In the genomic region with DNA sequence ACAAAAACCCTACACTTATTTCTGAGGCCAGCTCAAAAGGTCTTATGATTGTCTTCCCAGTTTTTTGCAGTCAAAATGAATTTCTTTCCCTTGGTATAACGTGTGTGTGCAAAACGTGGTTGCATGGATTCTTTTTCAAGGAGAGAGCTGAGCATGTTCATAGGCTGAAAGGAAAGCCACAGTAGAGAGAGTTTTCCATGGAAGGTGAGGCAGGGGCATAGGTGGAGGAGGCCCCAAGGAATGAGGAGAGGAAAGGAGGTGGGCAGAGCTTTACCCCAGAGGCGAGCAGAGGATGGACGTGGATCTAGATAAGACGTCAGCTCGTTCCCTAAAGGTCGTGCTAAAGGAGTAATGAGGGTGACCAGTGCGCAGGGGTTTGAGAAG, we compare ENCODE assay signal across 8 cellular contexts. TPM values are rescaled to one million over a fixed set of nuclear protein-coding genes. Genes with fewer than 3 reads are reported as not detected.
DNase-seq lines count a peak whose midpoint lies in the region; ATAC-seq and TF ChIP-seq lines count a peak whose summit lies in the region.

No MANE protein-coding gene starts in this region.

- intact Hi-C loops in A673 (cut with micrococcal nuclease; ENCODE audit: unreplicated experiment) (loop anchor here (2.0 kb wide), 1 partner anchor 57 kb away; a partner anchor contains a TSS), HCT116 (cut with micrococcal nuclease) (loop anchor here (2.0 to 5.0 kb wide), 2 partner anchors 51 to 151 kb away; no protein-coding TSS in a partner anchor), lower lobe of right lung (cut with DNase I) (no loop called here), aorta (cut with DNase I) (loop anchor here in 1 of 2 donors (5.0 kb wide), 1 partner anchor 56 kb away; a partner anchor contains a TSS)

- no peak overlapping the region for H2AFZ ChIP-seq in HCT116 (ENCODE audit: low read depth, low read length, poor library complexity, severe bottlenecking)

- POLR2A ChIA-PET in A673 (lab: Charles Lee; ENCODE audit: low non-redundant PET) (interaction anchor here (0.5 to 1.3 kb wide), 7 partner anchors 18 to 490 kb away, joined by 3 to 4 read pairs (median 3); no protein-coding TSS in a partner anchor), HCT116 (lab: Charles Lee) (interaction anchor here (0.5 to 7.1 kb wide), 40 partner anchors 10 to 1149 kb away, joined by 3 to 93 read pairs (median 4); a partner anchor contains a TSS)

- no peak for TF ChIP-seq RAD21 in HCT116 (IDR thresholded peaks at IDR 0.05; ENCODE audit: low read depth)

- in situ Hi-C loops in KBM-7 (cut with MboI; ENCODE audit: low pct_unique_long_range_greater_than_20kb, low sequenced_read_pairs) = no loop called here

- RAD21 ChIA-PET in HCT116 (lab: Charles Lee; ENCODE audit: low non-redundant PET in 1 of 2, low total read pairs in 2 of 2, uncharacterized antibody in 2 of 2, unreplicated experiment in 2 of 2) = interaction anchor here (0.9 to 1.3 kb wide), 3 partner anchors 10 to 152 kb away, joined by 3 read pairs; no protein-coding TSS in a partner anchor

- H3K27me3 ChIP-seq in A673 (replicated peaks; ENCODE audit: insufficient read depth, low read depth, low read length, poor library complexity) (no peaks in the 10 kb centered on the region), HCT116 (ENCODE audit: insufficient read depth, low read length) (no peaks in the 10 kb centered on the region), adipocyte (replicated peaks; ENCODE audit: control insufficient read depth, insufficient read depth, low read length) (no peaks in the 10 kb centered on the region), lower lobe of right lung (ENCODE audit: low read depth) (no peaks in the 10 kb centered on the region), aorta (ENCODE audit: control insufficient read depth in 1 of 2, insufficient read depth in 2 of 2, low read length in 1 of 2) (no peaks in the 10 kb centered on the region)

- H3K36me3 ChIP-seq in A673 (ENCODE audit: insufficient read depth, low read length, poor library complexity, severe bottlenecking) = peaks cover 36% of the 10 kb centered on the region
- H3K36me3 ChIP-seq in HCT116 (ENCODE audit: control insufficient read depth in 1 of 2, insufficient read depth in 2 of 2, low read length in 2 of 2) = peaks cover 24 to 40% of the 10 kb centered on the region in 2 experiments
- H3K36me3 ChIP-seq in adipocyte (ENCODE audit: control insufficient read depth, insufficient read depth, low read length, severe bottlenecking) = peaks cover 33% of the 10 kb centered on the region
- peaks cover 33% of the 10 kb centered on the region for H3K36me3 ChIP-seq in lower lobe of right lung
- H3K36me3 ChIP-seq in aorta (ENCODE audit: control insufficient read depth in 1 of 2, insufficient read depth in 2 of 2, low read length in 1 of 2) = peaks cover 0 to 4% of the 10 kb centered on the region in 2 donors

- peak overlapping the region; percentile 94 for H3K4me2 ChIP-seq in HCT116 (ENCODE audit: low read length)

- CTCF ChIA-PET in A673 (lab: Charles Lee) (interaction anchor here (0.6 to 1.0 kb wide), 2 partner anchors 10 to 17 kb away, joined by 6 to 8 read pairs; no protein-coding TSS in a partner anchor), HCT116 (lab: Charles Lee) (interaction anchor here (1.0 to 2.7 kb wide), 5 partner anchors 9 to 152 kb away, joined by 5 to 52 read pairs (median 6); no protein-coding TSS in a partner anchor)

- TF ChIP-seq CTCF in A673 (conservative IDR thresholded peaks at IDR 0.05; ENCODE audit: low read depth, low read length) (no peak), HCT116 (IDR thresholded peaks at IDR 0.05 in 2 of 3, conservative IDR thresholded peaks at IDR 0.05 in 1 of 3; ENCODE audit: borderline replicate concordance in 1 of 3, insufficient read depth in 1 of 3, low read depth in 2 of 3, low read length in 2 of 3) (no peak), lower lobe of right lung (IDR thresholded peaks at IDR 0.05) (no peak)

- ATAC-seq in HCT116 (peak; percentile 28), lower lobe of right lung (no peak), aorta (ENCODE audit: low FRiP score) (no peak)

- no peaks in the 10 kb centered on the region for H3K9me2 ChIP-seq in HCT116 (ENCODE audit: insufficient read depth)

- peak overlapping the region; percentile 96 for H3K9ac ChIP-seq in HCT116 (ENCODE audit: low read length)
- peak overlapping the region; percentile 83 for H3K9ac ChIP-seq in adipocyte (ENCODE audit: low read length)

- no peak for TF ChIP-seq POLR2A in HCT116 (IDR thresholded peaks at IDR 0.05; ENCODE audit: borderline replicate concordance, extremely low read depth, insufficient read depth, insufficient read length)

- peaks cover 44% of the 10 kb centered on the region for H3K79me2 ChIP-seq in HCT116 (ENCODE audit: insufficient read depth, low read length)

- DNase-seq in A673 (ENCODE audit: low spot score) (no peak), HCT116 (ENCODE audit: low read depth, low spot score) (no peak), adipocyte (ENCODE audit: low read depth) (no peak), lower lobe of right lung (no peak), aorta (no peak), GOT3 (lab: John Stamatoyannopoulos, UW) (no peak), DMS 273 (lab: John Stamatoyannopoulos, UW; ENCODE audit: unreplicated experiment) (no peak), KBM-7 (no peak)

- 4 to 6% methylated on average over 8 of the region's 8 CpGs for WGBS in aorta, 2 donors

- H3K27ac ChIP-seq in A673 (ENCODE audit: low read depth, low read length, poor library complexity, severe bottlenecking) (peak overlapping the region; percentile 90), HCT116 (ENCODE audit: low read depth, low read length) (peak overlapping the region; percentile 88), lower lobe of right lung (peak overlapping the region; percentile 84), aorta (ENCODE audit: low read depth in 1 of 2, low read length in 2 of 2) (peak overlapping the region; percentile 23 to 73)

- BruUV-seq in A673 (replicated peaks; lab: Mats Ljungman, UMichigan) (TSS peak; percentile 97), HCT116 (replicated peaks; lab: Mats Ljungman, UMichigan) (TSS peak; percentile 97)

- H3K4me1 ChIP-seq in A673 (ENCODE audit: insufficient read depth, low read length, poor library complexity, severe bottlenecking) = peaks cover 31% of the 10 kb centered on the region
- peaks cover 10 to 42% of the 10 kb centered on the region in 2 experiments; a peak in 3 of 4 replicates for H3K4me1 ChIP-seq in HCT116 (ENCODE audit: control insufficient read depth in 1 of 2, insufficient read depth in 2 of 2, low read length in 2 of 2)
- H3K4me1 ChIP-seq in adipocyte (ENCODE audit: control insufficient read depth, insufficient read depth, low read length) = peaks cover 40% of the 10 kb centered on the region
- peaks cover 37% of the 10 kb centered on the region for H3K4me1 ChIP-seq in lower lobe of right lung
- peaks cover 2 to 5% of the 10 kb centered on the region in 2 donors for H3K4me1 ChIP-seq in aorta (ENCODE audit: control insufficient read depth in 1 of 2, insufficient read depth in 2 of 2, low read length in 2 of 2)

- H3K4me3 ChIP-seq in A673 (ENCODE audit: low read depth, low read length, poor library complexity, severe bottlenecking) (peak overlapping the region; percentile 73), HCT116 (replicated peaks in 1 of 2; ENCODE audit: low read depth in 1 of 2, low read length in 2 of 2) (peak overlapping the region; percentile 47 to 94), adipocyte (ENCODE audit: low read length) (peak overlapping the region; percentile 94), lower lobe of right lung (peak overlapping the region; percentile 79), aorta (ENCODE audit: low read length in 2 of 2) (no peak overlapping the region)

- H3K9me3 ChIP-seq in A673 (ENCODE audit: low read depth, low read length, poor library complexity, severe bottlenecking) = no peaks in the 10 kb centered on the region
- no peaks in the 10 kb centered on the region for H3K9me3 ChIP-seq in HCT116 (ENCODE audit: control insufficient read depth in 1 of 2, insufficient read depth in 1 of 2, low read depth in 1 of 2, low read length in 2 of 2)
- H3K9me3 ChIP-seq in adipocyte (ENCODE audit: control insufficient read depth, low read length) = no peaks in the 10 kb centered on the region
- H3K9me3 ChIP-seq in lower lobe of right lung = no peaks in the 10 kb centered on the region
- H3K9me3 ChIP-seq in aorta (ENCODE audit: control insufficient read depth, low read length) = no peaks in the 10 kb centered on the region

- H4K20me1 ChIP-seq in HCT116 (ENCODE audit: insufficient read depth) = peaks cover 15% of the 10 kb centered on the region; the same call in 1 of the 2 replicates

TF ChIP-seq in HCT116, 20 proteins besides CTCF, POLR2A, EP300 and RAD21 (continues in another document):
- TF ChIP-seq EGR1 (IDR thresholded peaks at IDR 0.05; ENCODE audit: low read depth) (no peak), POLR2AphosphoS5 (IDR thresholded peaks at IDR 0.05; ENCODE audit: low read depth, low read length) (no peak), JUND (IDR thresholded peaks at IDR 0.05) (no peak), EZH2phosphoT487 (IDR thresholded peaks at IDR 0.05; ENCODE audit: borderline replicate concordance) (no peak), SRF (IDR thresholded peaks at IDR 0.05; ENCODE audit: low read depth) (no peak), FOSL1 (IDR thresholded peaks at IDR 0.05; ENCODE audit: low read depth) (no peak; the same call in 1 of the 2 replicates)
- TF ChIP-seq, protein P1, sequence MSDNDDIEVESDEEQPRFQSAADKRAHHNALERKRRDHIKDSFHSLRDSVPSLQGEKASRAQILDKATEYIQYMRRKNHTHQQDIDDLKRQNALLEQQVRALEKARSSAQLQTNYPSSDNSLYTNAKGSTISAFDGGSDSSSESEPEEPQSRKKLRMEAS (IDR thresholded peaks at IDR 0.05) = no peak

RNA-seq across cellular contexts. Expression of a gene that starts 22.8 kb away (rescaled TPM):
- total RNA-seq in A673 (2021) = not detected in 2 replicates
- total RNA-seq in HCT116 (2021; ENCODE audit: unreplicated experiment) = 2.7 TPM
- 1.4 and 2.5 TPM in 2 replicates for polyA plus RNA-seq in HCT116 (2012)
- total RNA-seq in lower lobe of right lung = 120 TPM
- total RNA-seq in aorta = 10 to 100 TPM; 33.4 to 40.3 TPM
- 10 to 100 TPM in 1 of 2 donors, 1 to 10 TPM in 1; 8.5 to 27.7 TPM for polyA plus RNA-seq in aorta

RNA-seq across cellular contexts. Expression of a gene that starts 53.8 kb away (rescaled TPM):
- total RNA-seq in A673 (2021) = 2.8 and 3.6 TPM in 2 replicates
- total RNA-seq in HCT116 (2021; ENCODE audit: unreplicated experiment) = 2.3 TPM
- 2.4 and 2.7 TPM in 2 replicates for polyA plus RNA-seq in HCT116 (2012)
- total RNA-seq in lower lobe of right lung = 3.8 TPM
- total RNA-seq in aorta = 1 to 10 TPM; 2.4 to 4.8 TPM
- polyA plus RNA-seq in aorta = 10 to 100 TPM in 1 of 2 donors, 1 to 10 TPM in 1; 3.9 to 14.1 TPM

RNA-seq across cellular contexts. Expression of a gene that starts 57.3 kb away (rescaled TPM):
- 2,497 and 2,658 TPM in 2 replicates for total RNA-seq in A673 (2021)
- total RNA-seq in HCT116 (2021; ENCODE audit: unreplicated experiment) = 2,378 TPM
- polyA plus RNA-seq in HCT116 (2012) = 2,949 and 2,985 TPM in 2 replicates
- 1,803 TPM for total RNA-seq in lower lobe of right lung
- 100 to 1,000 TPM; 809 to 914 TPM for total RNA-seq in aorta
- polyA plus RNA-seq in aorta = 1,000 to 10,000 TPM in 1 of 2 donors, 100 to 1,000 TPM in 1; 929 to 1,130 TPM

Comparison
In these comparisons a context has a peak if more than half of its experiments do, and no peak if none do; other contexts are left out.
1. H3K4me3 ChIP-seq: peak in A673 (single experiment), HCT116 (2 of 2), adipocyte (single experiment) and lower lobe of right lung (single experiment); none in aorta (0 of 2).
2. Peak in every context shown above with its lines, with median percentiles within 50 percentile points of each other: H3K27ac ChIP-seq.